In the genomic region with DNA sequence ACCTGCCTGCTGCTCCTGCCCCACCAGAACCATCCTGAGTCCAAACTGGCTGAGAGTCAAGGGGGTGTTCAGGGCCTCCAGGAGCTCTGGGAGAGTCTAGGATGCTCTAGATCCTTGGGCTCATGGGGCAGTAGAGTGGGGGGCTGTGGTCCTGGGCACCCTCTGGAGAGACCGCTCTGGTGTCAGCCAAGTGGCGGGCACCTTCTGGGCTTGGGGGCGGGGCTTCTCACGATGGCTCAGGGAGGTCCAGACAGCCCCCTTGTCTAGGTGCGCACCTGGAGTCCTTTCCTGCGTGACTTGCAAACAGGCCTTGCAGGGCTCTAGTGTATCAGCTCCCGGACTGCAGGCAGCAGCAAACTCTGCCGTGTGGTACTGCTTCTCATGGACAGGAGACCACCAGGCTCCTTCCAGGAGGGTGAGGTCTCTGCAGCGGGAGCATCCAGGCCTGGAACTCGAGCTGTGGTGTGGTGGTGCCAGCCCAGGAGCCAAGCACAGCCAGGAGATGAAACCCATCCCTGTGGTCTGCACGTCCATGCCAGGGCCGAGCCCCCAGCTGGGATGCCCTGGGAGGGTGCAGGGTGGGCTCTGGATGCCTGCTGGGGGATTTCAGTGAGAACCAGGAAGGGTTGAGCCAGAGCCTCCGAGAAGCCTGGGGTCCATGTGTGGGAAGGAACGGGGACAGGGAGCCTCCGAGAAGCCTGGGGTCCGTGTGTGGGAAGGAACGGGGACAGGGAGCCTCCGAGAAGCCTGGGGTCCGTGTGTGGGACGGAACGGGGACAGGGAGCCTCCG, we compare ENCODE assay signal across 11 cellular contexts.
"Had no signal": no experiment of that assay in that cellular context is flagged by ENCODE, and none has a peak within 500 bp of the region (broad histone marks: within the 10 kb centered on the region; RNA-seq: fewer than 3 reads in every experiment).

No MANE protein-coding gene starts in this region.

- FAIRE-seq: endometrium had no signal

- H3K27me3 ChIP-seq: breast epithelium, esophagus squamous epithelium, ovary, transverse colon had no signal

- H3K36me3 ChIP-seq: breast epithelium, esophagus squamous epithelium, ovary, transverse colon had no signal

- H3K4me1 ChIP-seq: breast epithelium had no signal

- DNase-seq: activated CD4-positive, alpha-beta T cell treated with anti-CD3 and anti-CD28 coated beads, Interleukin-2, amount 50 U/mL, for 48 hours; activated CD4-positive, CD25-positive, alpha-beta regulatory T cell treated with anti-CD3 and anti-CD28 coated beads, Interleukin-2, amount 50 U/mL, for 72 hours; activated CD8-positive, alpha-beta memory T cell treated with anti-CD3 and anti-CD28 coated beads, Interleukin-2, amount 10 ng/mL, durations not matched to agents 7 days and 5 days; activated effector memory CD4-positive, alpha-beta T cell treated with Interleukin-2 at 50 U/mL for 16 hours; activated T-cell treated with anti-CD3 and anti-CD28 coated beads, Interleukin-2, amount 50 U/mL, for 24 hours; esophagus squamous epithelium; head of caudate nucleus; ovary; transverse colon had no signal

- H3K9me3 ChIP-seq: breast epithelium, esophagus squamous epithelium, ovary, transverse colon had no signal

- ATAC-seq: activated CD8-positive, alpha-beta memory T cell treated with anti-CD3 and anti-CD28 coated beads, Interleukin-2, amount 10 ng/mL, durations not matched to agents 7 days and 5 days had no signal

- H3K4me3 ChIP-seq: breast epithelium, esophagus squamous epithelium, ovary, transverse colon had no signal

- H3K27ac ChIP-seq: ovary, transverse colon had no signal
